In genomic region chr3:58991623-58992022, GRCh38 we compare ENCODE assay signal across 21 cellular contexts. TPM values are rescaled to one million over a fixed set of nuclear protein-coding genes. Genes with fewer than 3 reads are reported as not detected.
DNase-seq lines count a peak whose midpoint lies in the region; ATAC-seq and TF ChIP-seq lines count a peak whose summit lies in the region.
"Had no signal": no experiment of that assay in that cellular context is flagged by ENCODE, and none has a peak within 500 bp of the region (broad histone marks: within the 10 kb centered on the region; RNA-seq: fewer than 3 reads in every experiment).

No MANE protein-coding gene starts in this region.

- H2BK120ac ChIP-seq in IMR-90 (ENCODE audit: low read depth, low read length): peak overlapping the region; percentile 76; the same call in 1 of the 2 replicates

- H3K9me2 ChIP-seq in GM23338 (ENCODE audit: insufficient read depth): no peaks in the 10 kb centered on the region

- no peaks in the 10 kb centered on the region for H3K79me2 ChIP-seq in GM23338 (replicated peaks; ENCODE audit: insufficient read depth)

- H3K4ac ChIP-seq in IMR-90 (ENCODE audit: low read depth, low read length): peak overlapping the region; percentile 52

- no peak for TF ChIP-seq RAD21 in IMR-90 (IDR thresholded peaks at IDR 0.05; ENCODE audit: low read length)

- DNase-seq in NCI-H82 (lab: John Stamatoyannopoulos, UW): peak; percentile 8
- DNase-seq in NCI-H82 treated with DMSO at 0.1 percent for 48 hours (lab: John Stamatoyannopoulos, UW; ENCODE audit: unreplicated experiment): no peak
- peak; percentile 11 for DNase-seq in GM23338 (ENCODE audit: low spot score)
- DNase-seq in IMR-90: no peak
- peak; percentile 61 for DNase-seq in endodermal cell
- no peak for DNase-seq in NCI-H226
- DNase-seq in NCI-H2107 treated with DMSO at 0.1 percent for 48 hours (lab: John Stamatoyannopoulos, UW; ENCODE audit: unreplicated experiment): no peak
- DNase-seq: Caco-2; CD4-positive, CD25-positive, alpha-beta regulatory T cell; CD8-positive, alpha-beta T cell; DMS153; DND-41; GDM1; GOT3; HCEC 1CT had no signal

- POLR2A ChIA-PET in IMR-90 (lab: Charles Lee; ENCODE audit: unreplicated experiment): no interaction called here

- no peaks in the 10 kb centered on the region for H3K36me3 ChIP-seq in GM23338 (ENCODE audit: insufficient read depth)
- no peaks in the 10 kb centered on the region for H3K36me3 ChIP-seq in IMR-90 (ENCODE audit: control insufficient read depth, insufficient read depth, low read length)
- no peaks in the 10 kb centered on the region for H3K36me3 ChIP-seq in endodermal cell (ENCODE audit: control insufficient read depth, insufficient read depth, low read length)

- ATAC-seq in GM23338 (no peak), IMR-90 (ENCODE audit: low read depth) (no peak), GM18519 (IDR thresholded peaks at IDR 0.05; ENCODE audit: low FRiP score, unreplicated experiment) (no peak)
- ATAC-seq: CD8-positive, alpha-beta T cell; GM12878 had no signal

- peak overlapping the region; percentile 28; the same call in 1 of the 2 replicates for H3K14ac ChIP-seq in IMR-90 (replicated peaks; ENCODE audit: low read depth, low read length)

- H3F3A ChIP-seq in GM23338 (replicated peaks; ENCODE audit: low read depth): no peaks in the 10 kb centered on the region

- H3K4me3 Mint-ChIP-seq in GM23338: no peak overlapping the region
- no peak overlapping the region for H3K4me3 Mint-ChIP-seq in endodermal cell
- H3K4me3 Mint-ChIP-seq: B cell; CD4-positive, CD25-positive, alpha-beta regulatory T cell; CD8-positive, alpha-beta T cell had no signal

- H3K27ac Mint-ChIP-seq in GM23338: no peak overlapping the region
- no peak overlapping the region for H3K27ac Mint-ChIP-seq in endodermal cell
- H3K27ac Mint-ChIP-seq: B cell; CD4-positive, CD25-positive, alpha-beta regulatory T cell; CD8-positive, alpha-beta T cell had no signal

- no TSS peak for BruUV-seq in IMR-90 (replicated peaks; lab: Mats Ljungman, UMichigan)

- H3K4me1 ChIP-seq in GM23338 (ENCODE audit: insufficient read depth) (no peaks in the 10 kb centered on the region), IMR-90 (ENCODE audit: control insufficient read depth, insufficient read depth, low read length) (peaks cover 9% of the 10 kb centered on the region; the same call in 1 of the 2 replicates), endodermal cell (ENCODE audit: control insufficient read depth, insufficient read depth, low read length) (no peaks in the 10 kb centered on the region)
- H3K4me1 ChIP-seq: Caco-2 had no signal

- H3K27ac ChIP-seq in GM23338 (ENCODE audit: low read depth) (no peak overlapping the region), IMR-90 (ENCODE audit: insufficient read depth, low read length) (no peak overlapping the region), endodermal cell (ENCODE audit: low read depth, low read length) (no peak overlapping the region)
- H3K27ac ChIP-seq: 22Rv1, BLaER1, C4-2B had no signal

- H3K9ac ChIP-seq in IMR-90 (ENCODE audit: low read depth, low read length) (no peak overlapping the region), endodermal cell (ENCODE audit: extremely low read depth, low read length, poor library complexity, severe bottlenecking) (no peak overlapping the region)
- H3K9ac ChIP-seq: BLaER1 had no signal

- H3K56ac ChIP-seq in IMR-90 (ENCODE audit: extremely low read depth, insufficient read depth, low read length): no peak overlapping the region

- no peak for TF ChIP-seq CTCF in GM23338 (conservative IDR thresholded peaks at IDR 0.05; ENCODE audit: low read depth in 2 of 2)
- TF ChIP-seq CTCF in IMR-90 (conservative IDR thresholded peaks at IDR 0.05; ENCODE audit: low read depth, low read length): no peak
- TF ChIP-seq CTCF in endodermal cell (conservative IDR thresholded peaks at IDR 0.05): no peak

- in situ Hi-C loops in IMR-90 (cut with MboI; ENCODE audit: low sequenced_read_pairs): loop anchor here (10.0 to 25.0 kb wide), 4 partner anchors 213 to 821 kb away; no protein-coding TSS in a partner anchor

- no peak for TF ChIP-seq POLR2A in IMR-90 (IDR thresholded peaks at IDR 0.05; ENCODE audit: low read depth, low read length)

- H4K8ac ChIP-seq in IMR-90 (ENCODE audit: low read depth in 2 of 2, low read length in 2 of 2): peak overlapping the region in 1 of 2 experiments; percentile 51; a peak in 2 of 4 replicates

- H3K27me3 ChIP-seq in GM23338 (ENCODE audit: insufficient read depth) (no peaks in the 10 kb centered on the region), IMR-90 (ENCODE audit: control insufficient read depth, insufficient read depth, low read length) (no peaks in the 10 kb centered on the region), endodermal cell (ENCODE audit: control insufficient read depth, insufficient read depth, low read length, poor library complexity, severe bottlenecking) (no peaks in the 10 kb centered on the region)
- H3K27me3 ChIP-seq: BLaER1 had no signal

- H4K20me1 ChIP-seq in GM23338 (replicated peaks; ENCODE audit: insufficient read depth) (no peaks in the 10 kb centered on the region), IMR-90 (ENCODE audit: insufficient read depth, low read length) (no peaks in the 10 kb centered on the region)
- H4K20me1 ChIP-seq: BLaER1 had no signal

- intact Hi-C loops in IMR-90 (cut with micrococcal nuclease): loop anchor here (5.0 to 10.0 kb wide), 2 partner anchors 349 to 433 kb away; no protein-coding TSS in a partner anchor

- H3K79me1 ChIP-seq in IMR-90 (ENCODE audit: low read depth in 1 of 2, low read length in 2 of 2): no peaks in the 10 kb centered on the region

- H2AFZ ChIP-seq in GM23338: no peak overlapping the region
- H2AFZ ChIP-seq in IMR-90 (replicated peaks; ENCODE audit: low read length, poor library complexity): no peak overlapping the region

- H3K4me1 Mint-ChIP-seq in GM23338 (no peaks in the 10 kb centered on the region; the same call in 1 of the 3 replicates), endodermal cell (peaks cover 3% of the 10 kb centered on the region)

- no CpG with 5 or more reads among the region's 5 CpGs for WGBS in IMR-90 (ENCODE audit: extremely low coverage in 2 of 2, insufficient read length in 1 of 2), 2 experiments
- 70 to 88% methylated on average over 2 to 5 of the region's 5 CpGs for WGBS in endodermal cell (ENCODE audit: insufficient coverage in 1 of 2, insufficient read length in 1 of 2), 2 experiments

- no peak overlapping the region for H3K4me3 ChIP-seq in GM23338
- no peak overlapping the region for H3K4me3 ChIP-seq in IMR-90 (ENCODE audit: insufficient read depth, low read depth, low read length)
- H3K4me3 ChIP-seq in endodermal cell (ENCODE audit: low read length): no peak overlapping the region
- H3K4me3 ChIP-seq: BLaER1, GM12878 had no signal

- H2BK15ac ChIP-seq in IMR-90 (ENCODE audit: low read depth, low read length): peak overlapping the region; percentile 62; the same call in 1 of the 3 replicates

- CTCF ChIA-PET in IMR-90 (lab: Yijun Ruan, JAX): no interaction called here

- no peaks in the 10 kb centered on the region for H3K9me1 ChIP-seq in IMR-90 (ENCODE audit: insufficient read depth, low read length)

- H3K9me3 Mint-ChIP-seq in GM23338 (no peaks in the 10 kb centered on the region), endodermal cell (no peaks in the 10 kb centered on the region)
- H3K9me3 Mint-ChIP-seq: CD8-positive, alpha-beta T cell had no signal

- no peak overlapping the region for H2AK9ac ChIP-seq in IMR-90 (replicated peaks; ENCODE audit: low read depth, low read length, poor library complexity)

- H3K36me3 Mint-ChIP-seq in GM23338 (ENCODE audit: low read depth): no peaks in the 10 kb centered on the region
- H3K36me3 Mint-ChIP-seq in endodermal cell (ENCODE audit: low read depth): no peaks in the 10 kb centered on the region
- H3K36me3 Mint-ChIP-seq: CD4-positive, CD25-positive, alpha-beta regulatory T cell; CD8-positive, alpha-beta T cell had no signal

- no peak overlapping the region for H2BK5ac ChIP-seq in IMR-90 (ENCODE audit: low read depth, low read length, poor library complexity, severe bottlenecking)

- dilution Hi-C loops in IMR-90 (cut with HindIII; ENCODE audit: low sequenced_read_pairs, unreplicated experiment): no loop called here

- H2AK5ac ChIP-seq in IMR-90 (ENCODE audit: low read depth, low read length): peak overlapping the region; percentile 44

- peaks cover under 1% of the 10 kb centered on the region; the same call in 1 of the 2 replicates for H3K9me3 ChIP-seq in IMR-90 (ENCODE audit: control insufficient read depth, insufficient read depth, low read length)
- H3K9me3 ChIP-seq in endodermal cell (ENCODE audit: control insufficient read depth, low read length): no peaks in the 10 kb centered on the region
- H3K9me3 ChIP-seq: Caco-2 had no signal

- H3K18ac ChIP-seq in IMR-90 (ENCODE audit: low read depth, low read length): no peak overlapping the region

- peaks cover 2% of the 10 kb centered on the region for H3K27me3 Mint-ChIP-seq in GM23338 (ENCODE audit: insufficient read depth, low read depth, poor library complexity)
- H3K27me3 Mint-ChIP-seq in endodermal cell (ENCODE audit: insufficient read depth): no peaks in the 10 kb centered on the region
- H3K27me3 Mint-ChIP-seq: B cell had no signal

- no peak overlapping the region for H3K23ac ChIP-seq in IMR-90 (ENCODE audit: low read depth, low read length)

- peak overlapping the region; percentile 80 for H2BK20ac ChIP-seq in IMR-90 (ENCODE audit: low read depth, low read length)

- H4K5ac ChIP-seq in IMR-90 (ENCODE audit: low read depth, low read length): peak overlapping the region; percentile 21; the same call in 1 of the 2 replicates

- H4K91ac ChIP-seq in IMR-90 (ENCODE audit: insufficient read depth, low read depth, low read length): peak overlapping the region; percentile 36; the same call in 1 of the 2 replicates

- H3K4me2 ChIP-seq in GM23338 (no peak overlapping the region), IMR-90 (ENCODE audit: low read depth, low read length) (no peak overlapping the region)
- H3K4me2 ChIP-seq: BLaER1 had no signal

TF ChIP-seq in GM23338, 12 proteins besides CTCF, POLR2A, EP300 and RAD21 (continues in another document):
- no peak for TF ChIP-seq JUNB (IDR thresholded peaks at IDR 0.05; ENCODE audit: unreplicated experiment)
- TF ChIP-seq EZH2 (IDR thresholded peaks at IDR 0.05; ENCODE audit: low read depth, unreplicated experiment): no peak
- no peak for TF ChIP-seq ZNF331 (CRISPR knock-in tag; IDR thresholded peaks at IDR 0.05; ENCODE audit: low read depth)

RNA-seq across cellular contexts. Expression of gene CFAP20DC, which starts 58.2 kb away (rescaled TPM):
- total RNA-seq in GM23338 (2014; rRNA removed; shearing (Covaris generic)): 11.4 and 14.2 TPM in 2 replicates
- polyA plus RNA-seq in GM23338 (2016; fragmentation: Nextera tagmentation; extraction: Ambion mirVana) (4.9 and 7.4 TPM in 2 replicates), IMR-90 (2012; rRNA removed) (0.96 and 1.2 TPM in 2 replicates)
- total RNA-seq in IMR-90 (2012; rRNA removed) (1.6 and 2.8 TPM in 2 replicates), endodermal cell (1 to 10 TPM; 6.5 to 9.5 TPM)
- 0.32 and 0.40 TPM in 2 replicates for polyA plus RNA-seq in IMR-90 (2012; cell fraction: cytosol; rRNA removed)
- 0.33 and 1.8 TPM in 2 replicates for polyA plus RNA-seq in IMR-90 (2012; cell fraction: nucleus; rRNA removed; ENCODE audit: low replicate concordance)
- 9.7 TPM for polyA plus RNA-seq in endodermal cell (2013, experiment 1 of 2)
- polyA plus RNA-seq in endodermal cell (2013, experiment 2 of 2): 9.9 TPM

Comparison
In these comparisons a context has a peak if more than half of its experiments do, and no peak if none do; other contexts are left out.
1. DNase-seq: peak in NCI-H82 (single experiment), GM23338 (single experiment) and endodermal cell (single experiment); none in NCI-H82 treated with DMSO at 0.1 percent for 48 hours (single experiment), IMR-90 (single experiment), NCI-H226 (single experiment) and NCI-H2107 treated with DMSO at 0.1 percent for 48 hours (single experiment).